Comparison of ENCODE assay signal across 5 cellular contexts in the genomic region with DNA sequence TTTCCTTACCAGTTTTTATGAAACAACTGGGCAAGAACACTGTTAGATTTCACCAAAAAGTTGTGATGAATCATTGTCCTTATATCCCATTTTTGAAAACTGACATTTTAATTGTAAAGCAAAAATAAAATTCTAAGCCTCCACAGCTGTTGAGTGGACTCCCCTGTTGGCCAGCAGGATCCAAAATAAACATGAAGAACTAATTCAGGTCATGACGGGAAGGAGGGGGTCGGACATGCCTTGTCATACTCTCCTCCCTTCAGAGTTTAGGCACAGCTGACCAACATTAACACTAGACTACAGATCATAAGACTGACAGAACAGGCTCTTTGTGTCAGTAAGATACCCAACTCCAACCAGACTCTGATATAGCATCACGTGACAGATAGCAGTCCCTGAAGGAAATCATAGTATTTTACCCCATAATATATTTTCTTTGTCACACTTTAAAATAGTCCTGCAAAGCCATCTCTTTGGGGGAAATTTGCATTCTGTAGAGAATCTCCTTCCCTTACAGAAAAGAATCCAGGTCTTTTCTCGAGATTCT. TPM values are rescaled to one million over a fixed set of nuclear protein-coding genes. Genes with fewer than 3 reads are reported as not detected.
"Had no signal": no experiment of that assay in that cellular context is flagged by ENCODE, and none has a peak within 500 bp of the region (broad histone marks: within the 10 kb centered on the region; RNA-seq: fewer than 3 reads in every experiment).

No MANE protein-coding gene starts in this region.

RNA-seq across cellular contexts. Expression of gene RSPH10B2, which starts 26.2 kb away (rescaled TPM):
- total RNA-seq: activated naive CD4-positive, alpha-beta T cell treated with anti-CD3 and anti-CD28 coated beads for 36 hours; body of pancreas; bronchial epithelial cell; MCF 10A; Right ventricle myocardium superior had no signal
